9 cellular contexts compared by ENCODE assay signal in genomic region chr14:52313493-52313881, GRCh38. TPM values are rescaled to one million over a fixed set of nuclear protein-coding genes. Genes with fewer than 3 reads are reported as not detected.
DNase-seq lines count a peak whose midpoint lies in the region; ATAC-seq and FAIRE-seq lines count a peak whose summit lies in the region.
"Had no signal": no experiment of that assay in that cellular context is flagged by ENCODE, and none has a peak within 500 bp of the region (broad histone marks: within the 10 kb centered on the region; RNA-seq: fewer than 3 reads in every experiment).

No MANE protein-coding gene starts in this region.

- no peak overlapping the region for H2BK120ac ChIP-seq in trophoblast cell (ENCODE audit: insufficient read depth, low read length, poor library complexity)

- no peak overlapping the region for H2BK12ac ChIP-seq in trophoblast cell (ENCODE audit: low read length)

- no CpG with 5 or more reads among the region's 10 CpGs for WGBS in trophoblast cell (ENCODE audit: extremely low coverage, insufficient coverage, insufficient read length)

- H3K4me1 ChIP-seq in ES-I3 (ENCODE audit: insufficient read depth, low read length) (no peaks in the 10 kb centered on the region), SJCRH30 (no peaks in the 10 kb centered on the region), trophoblast cell (ENCODE audit: control insufficient read depth in 1 of 2, insufficient read depth in 2 of 2, low read length in 2 of 2) (peaks cover 12 to 15% of the 10 kb centered on the region in 2 experiments)

- no peak overlapping the region for H3K4ac ChIP-seq in trophoblast cell (ENCODE audit: low read depth, low read length)

- peak overlapping the region; percentile 63 for H3K4me2 ChIP-seq in trophoblast cell (ENCODE audit: low read length)

- peak in 1 of 2 experiments; percentile 37 for DNase-seq in SJCRH30
- peak; percentile 51 for DNase-seq in fibroblast of gingiva (ENCODE audit: low read depth)
- DNase-seq in trophoblast cell: no peak
- DNase-seq in midbrain (lab: John Stamatoyannopoulos, UW): no peak
- no peak for DNase-seq in activated CD4-positive, alpha-beta T cell treated with anti-CD3 and anti-CD28 coated beads for 4 hours
- no peak for DNase-seq in GM19239 (ENCODE audit: insufficient read length, low spot score)

- H3K27ac ChIP-seq in SJCRH30 (no peak overlapping the region), trophoblast cell (ENCODE audit: low read depth, low read length) (no peak overlapping the region)

- no peaks in the 10 kb centered on the region for H3K36me3 ChIP-seq in ES-I3 (ENCODE audit: insufficient read depth, low read length)
- no peaks in the 10 kb centered on the region for H3K36me3 ChIP-seq in SJCRH30
- no peaks in the 10 kb centered on the region for H3K36me3 ChIP-seq in trophoblast cell (ENCODE audit: control insufficient read depth in 1 of 2, insufficient read depth in 2 of 2, low read length in 2 of 2)

- H3K9ac ChIP-seq in ES-I3 (ENCODE audit: low read depth, low read length) (peak overlapping the region; percentile 62; the same call in 1 of the 2 replicates), trophoblast cell (ENCODE audit: low read length) (peak overlapping the region; percentile 9)

- H2BK5ac ChIP-seq in trophoblast cell (ENCODE audit: low read depth, low read length, poor library complexity): no peak overlapping the region

- H4K91ac ChIP-seq in trophoblast cell (ENCODE audit: low read depth, low read length): no peak overlapping the region

- no peak for ATAC-seq in HG03565 (IDR thresholded peaks at IDR 0.05; ENCODE audit: unreplicated experiment)

- H3K9me3 ChIP-seq in ES-I3 (ENCODE audit: control insufficient read depth, insufficient read depth, low read length): no peaks in the 10 kb centered on the region
- no peaks in the 10 kb centered on the region for H3K9me3 ChIP-seq in SJCRH30 (replicated peaks)
- H3K9me3 ChIP-seq in trophoblast cell (ENCODE audit: insufficient read depth, low read depth, low read length): no peaks in the 10 kb centered on the region

- H3K27me3 ChIP-seq in SJCRH30: no peaks in the 10 kb centered on the region
- peaks cover 41% of the 10 kb centered on the region for H3K27me3 ChIP-seq in trophoblast cell (ENCODE audit: insufficient read depth, low read length)

- H4K8ac ChIP-seq in trophoblast cell (ENCODE audit: low read depth, low read length): no peak overlapping the region

- no peak overlapping the region for H4K12ac ChIP-seq in trophoblast cell (ENCODE audit: low read depth, low read length)

- H3K79me2 ChIP-seq in trophoblast cell (ENCODE audit: control insufficient read depth, insufficient read depth, low read length, poor library complexity): no peaks in the 10 kb centered on the region

- H3K79me1 ChIP-seq in trophoblast cell (ENCODE audit: low read length): no peaks in the 10 kb centered on the region

- no peak overlapping the region for H3K23ac ChIP-seq in trophoblast cell (ENCODE audit: low read length)

- H2AFZ ChIP-seq in trophoblast cell (ENCODE audit: insufficient read depth, low read length, poor library complexity): peak overlapping the region; percentile 41

- FAIRE-seq in GM19239 (lab: Jason Lieb, UNC): no peak

- H2AK5ac ChIP-seq in trophoblast cell (ENCODE audit: low read length): no peak overlapping the region

- H3K4me3 ChIP-seq in SJCRH30: peak overlapping the region; percentile 64
- peak overlapping the region; percentile 71 for H3K4me3 ChIP-seq in trophoblast cell (ENCODE audit: low read depth, low read length)

- H3K18ac ChIP-seq in trophoblast cell (ENCODE audit: low read length): no peak overlapping the region

- no peak overlapping the region for H3K14ac ChIP-seq in trophoblast cell (ENCODE audit: low read length)

RNA-seq across cellular contexts. Expression of gene PTGER2, which starts 0.6 kb away (rescaled TPM):
- total RNA-seq in SJCRH30 (2014; rRNA removed; shearing (Covaris generic)): 0.36 and 0.43 TPM in 2 replicates
- not detected in 2 replicates for polyA plus RNA-seq in trophoblast cell (2013)
- total RNA-seq: pulmonary artery endothelial cell had no signal

RNA-seq across cellular contexts. Expression of gene PTGDR, which starts 46.0 kb away (rescaled TPM):
- not detected in 2 replicates for total RNA-seq in SJCRH30 (2014; rRNA removed; shearing (Covaris generic))
- not detected in 2 replicates for polyA plus RNA-seq in trophoblast cell (2013)
- total RNA-seq: pulmonary artery endothelial cell had no signal
